In the genomic region with DNA sequence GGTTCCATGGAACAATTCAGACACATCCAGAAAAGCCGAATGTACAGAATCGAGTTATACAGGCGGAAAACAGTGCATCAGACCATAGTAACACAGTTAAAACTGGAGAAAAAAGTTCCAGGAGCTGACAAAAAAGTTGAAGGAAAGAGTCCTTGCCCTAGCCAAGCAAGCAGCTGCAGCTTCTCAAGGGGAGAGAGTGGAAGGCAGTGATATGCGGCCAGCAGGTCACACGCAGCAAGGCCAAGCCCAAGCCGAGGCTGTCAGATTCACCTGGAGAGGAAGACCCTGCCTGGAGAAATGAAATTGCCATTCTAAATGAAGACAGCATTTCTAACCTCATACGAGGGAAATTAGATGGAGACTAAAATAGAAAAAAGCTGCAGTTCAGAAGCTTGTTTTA, we compare ENCODE assay signal across 29 cellular contexts.
"Had no signal": no experiment of that assay in that cellular context is flagged by ENCODE, and none has a peak within 500 bp of the region (broad histone marks: within the 10 kb centered on the region; RNA-seq: fewer than 3 reads in every experiment).

No MANE protein-coding gene starts in this region.

- H3K9me3 ChIP-seq: colonic mucosa had no signal

- H3K4me1 ChIP-seq: colonic mucosa had no signal

- DNase-seq: activated CD4-positive, alpha-beta T cell treated with anti-CD3 and anti-CD28 coated beads for 36 hours; activated CD4-positive, alpha-beta T cell treated with anti-CD3 and anti-CD28 coated beads, Interleukin-2, amount 10 ng/mL, durations not matched to agents 7 days and 5 days; activated CD4-positive, alpha-beta T cell treated with anti-CD3 and anti-CD28 coated beads, Interleukin-2, amount 50 U/mL, for 48 hours; activated CD4-positive, CD25-positive, alpha-beta regulatory T cell; activated CD4-positive, CD25-positive, alpha-beta regulatory T cell treated with anti-CD3 and anti-CD28 coated beads, Interleukin-2, amount 50 U/mL, for 72 hours; activated CD8-positive, alpha-beta memory T cell treated with anti-CD3 and anti-CD28 coated beads for 24 hours; activated CD8-positive, alpha-beta T cell treated with anti-CD3 and anti-CD28 coated beads for 36 hours; activated effector memory CD4-positive, alpha-beta T cell treated with Interleukin-2 at 50 U/mL for 16 hours; activated gamma-delta T cell treated with Interleukin-2 at 50 U/mL for 16 hours; activated naive CD4-positive, alpha-beta T cell treated with anti-CD3 and anti-CD28 coated beads, Interleukin-2, amount 50 U/mL, for 16 hours; activated naive CD4-positive, alpha-beta T cell treated with Interleukin-2 at 50 U/mL for 16 hours; activated T-cell treated with anti-CD3 and anti-CD28 coated beads, Interleukin-2, amount 50 U/mL, for 4 hours; amniotic stem cell; anterior cingulate cortex; central memory CD4-positive, alpha-beta T cell; cerebellar nuclear complex; colonic mucosa; effector memory CD4-positive, alpha-beta T cell; endodermal cell; foreskin fibroblast; T-helper 1 cell; T-helper 17 cell; T1000; WERI-Rb-1 had no signal

- H3K27ac ChIP-seq: colonic mucosa, WERI-Rb-1 had no signal

- H3K36me3 ChIP-seq: colonic mucosa had no signal

- FAIRE-seq: astrocyte had no signal

- H3K9me3 Mint-ChIP-seq: activated CD8-positive, alpha-beta T cell treated with anti-CD3 and anti-CD28 coated beads for 36 hours had no signal

- H3K4me1 Mint-ChIP-seq: activated T-helper 17 cell treated with anti-CD3 and anti-CD28 coated beads, Interleukin-2, amount 50 U/mL, for 72 hours had no signal

- H3K27ac Mint-ChIP-seq: activated CD4-positive, alpha-beta T cell treated with anti-CD3 and anti-CD28 coated beads for 36 hours; activated CD4-positive, alpha-beta T cell treated with anti-CD3 and anti-CD28 coated beads, Interleukin-2, amount 10 ng/mL, durations not matched to agents 7 days and 5 days; activated CD8-positive, alpha-beta T cell treated with anti-CD3 and anti-CD28 coated beads for 36 hours; activated naive CD8-positive, alpha-beta T cell; activated T-helper 17 cell treated with anti-CD3 and anti-CD28 coated beads, Interleukin-2, amount 50 U/mL, for 72 hours; endodermal cell; T-helper 17 cell; T-helper 2 cell treated with Interferon-gamma antibody and Interleukin-4, amounts not matched to agents 5 μg/mL and 100 μg/mL, for 36 hours had no signal

- ATAC-seq: activated CD4-positive, alpha-beta T cell treated with anti-CD3 and anti-CD28 coated beads for 36 hours; activated CD8-positive, alpha-beta T cell treated with anti-CD3 and anti-CD28 coated beads for 36 hours; activated T-cell treated with anti-CD3 and anti-CD28 coated beads, Interleukin-2, amount 50 U/mL, for 4 hours; activated T-helper 17 cell treated with anti-CD3 and anti-CD28 coated beads, Interleukin-2, amount 50 U/mL, for 72 hours; esophagus mucosa; T-helper 17 cell had no signal

- H3K4me3 ChIP-seq: colonic mucosa had no signal

- H3K4me3 Mint-ChIP-seq: activated CD4-positive, alpha-beta T cell treated with anti-CD3 and anti-CD28 coated beads for 36 hours; activated CD4-positive, alpha-beta T cell treated with anti-CD3 and anti-CD28 coated beads, Interleukin-2, amount 10 ng/mL, durations not matched to agents 7 days and 5 days; activated CD8-positive, alpha-beta T cell treated with anti-CD3 and anti-CD28 coated beads for 36 hours; activated naive CD8-positive, alpha-beta T cell; activated T-cell treated with anti-CD3 and anti-CD28 coated beads, Interleukin-2, amount 50 U/mL, for 4 hours; activated T-helper 17 cell treated with anti-CD3 and anti-CD28 coated beads, Interleukin-2, amount 50 U/mL, for 72 hours; endodermal cell; T-helper 17 cell; T-helper 2 cell treated with Interferon-gamma antibody and Interleukin-4, amounts not matched to agents 5 μg/mL and 100 μg/mL, for 36 hours had no signal

- H3K27me3 Mint-ChIP-seq: activated CD4-positive, alpha-beta T cell treated with anti-CD3 and anti-CD28 coated beads for 36 hours; activated CD4-positive, alpha-beta T cell treated with anti-CD3 and anti-CD28 coated beads, Interleukin-2, amount 10 ng/mL, durations not matched to agents 7 days and 5 days; activated CD8-positive, alpha-beta T cell treated with anti-CD3 and anti-CD28 coated beads for 36 hours; activated T-helper 17 cell treated with anti-CD3 and anti-CD28 coated beads, Interleukin-2, amount 50 U/mL, for 72 hours had no signal

- H3K27me3 ChIP-seq: colonic mucosa had no signal
